Comparison of ENCODE assay signal across 20 cellular contexts in the genomic region with DNA sequence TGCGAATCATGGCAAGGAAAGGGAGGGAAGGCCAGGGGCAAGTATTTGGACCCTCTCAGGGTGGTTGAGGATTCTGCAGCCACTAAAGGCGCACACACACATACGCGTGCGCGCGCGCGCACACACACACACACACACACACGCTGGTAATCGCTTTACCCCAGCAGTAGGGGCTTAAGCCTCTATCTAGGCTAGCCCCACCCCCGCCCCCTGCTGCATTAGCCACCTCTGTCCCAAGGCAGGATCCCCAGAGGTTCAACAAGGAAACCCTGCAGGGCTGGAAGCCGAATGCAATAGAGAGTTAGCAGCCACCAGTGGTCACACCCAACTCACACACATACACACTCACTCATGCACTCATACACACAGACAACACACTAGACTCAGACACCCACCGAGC. TPM values are rescaled to one million over a fixed set of nuclear protein-coding genes. Genes with fewer than 3 reads are reported as not detected.
DNase-seq lines count a peak whose midpoint lies in the region; ATAC-seq and TF ChIP-seq lines count a peak whose summit lies in the region.
"Had no signal": no experiment of that assay in that cellular context is flagged by ENCODE, and none has a peak within 500 bp of the region (broad histone marks: within the 10 kb centered on the region; RNA-seq: fewer than 3 reads in every experiment).

No MANE protein-coding gene starts in this region.

- peak overlapping the region; percentile 11 for H3K18ac ChIP-seq in neuronal stem cell (ENCODE audit: low read length)

- WGBS in neuronal stem cell (ENCODE audit: extremely low coverage in 2 of 2, insufficient read length in 2 of 2, insufficient replicate concordance in 1 of 2), 2 donors: no CpG with 5 or more reads among the region's 14 CpGs

- H4K91ac ChIP-seq in neuronal stem cell (ENCODE audit: low read depth, low read length, poor library complexity): no peak overlapping the region

- no peak overlapping the region for H3K23ac ChIP-seq in neuronal stem cell (ENCODE audit: low read depth, low read length, poor library complexity)

- H2BK15ac ChIP-seq in neuronal stem cell (ENCODE audit: low read length): no peak overlapping the region

- H4K8ac ChIP-seq in neuronal stem cell (ENCODE audit: low read depth, low read length): no peak overlapping the region

- peaks cover 20% of the 10 kb centered on the region for H3F3A ChIP-seq in PC-9 (ENCODE audit: insufficient read depth, low read depth)

- ATAC-seq in CD8-positive, alpha-beta T cell: no peak
- ATAC-seq: activated CD4-positive, CD25-positive, alpha-beta regulatory T cell treated with anti-CD3 and anti-CD28 coated beads, Interleukin-2, amount 50 U/mL, for 24 hours had no signal

- no peak overlapping the region for H3K14ac ChIP-seq in neuronal stem cell (ENCODE audit: low read length)

- DNase-seq in Daoy (ENCODE audit: low read depth): peak; percentile 32
- no peak for DNase-seq in PC-9
- DNase-seq in dermis blood vessel endothelial cell: peak; percentile 13
- no peak for DNase-seq in neuronal stem cell (ENCODE audit: low spot score)
- no peak for DNase-seq in CD8-positive, alpha-beta T cell
- DNase-seq in activated naive CD4-positive, alpha-beta T cell treated with Interleukin-2 at 50 U/mL for 16 hours: no peak
- no peak for DNase-seq in DMS153 treated with DMSO at 0.1 percent for 48 hours (lab: John Stamatoyannopoulos, UW; ENCODE audit: unreplicated experiment)
- no peak for DNase-seq in NCI-H345 (lab: John Stamatoyannopoulos, UW)
- DNase-seq: DMS 273 treated with DMSO at 0.1 percent for 48 hours; GOT3; Karpas-422; naive B cell; NCI-H1105; NCI-H2171 treated with DMSO at 0.1 percent for 48 hours; NK-92 treated with Interleukin-12 subunit alpha and Interleukin-12 subunit beta, amount 100 ng/mL, for 24 hours; SIG-M5; testis had no signal

- peaks cover 27% of the 10 kb centered on the region for H3K4me1 ChIP-seq in PC-9 (replicated peaks; ENCODE audit: insufficient read depth)
- peaks cover 0 to 13% of the 10 kb centered on the region in 2 donors for H3K4me1 ChIP-seq in neuronal stem cell (ENCODE audit: control insufficient read depth in 2 of 2, insufficient read depth in 1 of 2, low read depth in 1 of 2, low read length in 2 of 2)
- no peaks in the 10 kb centered on the region for H3K4me1 ChIP-seq in CD8-positive, alpha-beta T cell (ENCODE audit: insufficient read depth, low read length)
- H3K4me1 ChIP-seq: testis had no signal

- no peak overlapping the region for H2BK120ac ChIP-seq in neuronal stem cell (ENCODE audit: low read depth, low read length)

- H2AFZ ChIP-seq in PC-9 (no peak overlapping the region), neuronal stem cell (ENCODE audit: low read length) (no peak overlapping the region)

- H2BK12ac ChIP-seq in neuronal stem cell (ENCODE audit: low read length): no peak overlapping the region

- H3K27ac ChIP-seq in PC-9 (peak overlapping the region; percentile 83), neuronal stem cell (replicated peaks; ENCODE audit: low read length) (no peak overlapping the region)
- no peak overlapping the region for H3K27ac ChIP-seq in CD8-positive, alpha-beta T cell (ENCODE audit: low read depth, low read length)
- H3K27ac ChIP-seq: adrenal gland, testis had no signal

- H3K4me3 Mint-ChIP-seq in CD8-positive, alpha-beta T cell: no peak overlapping the region
- H3K4me3 Mint-ChIP-seq: B cell had no signal

- POLR2A ChIA-PET in PC-9 (lab: Charles Lee; ENCODE audit: unreplicated experiment): interaction anchor here (0.6 to 0.9 kb wide), 4 partner anchors 90 to 1844 kb away, joined by 3 to 8 read pairs (median 4); no protein-coding TSS in a partner anchor
- POLR2A ChIA-PET in CD8-positive, alpha-beta T cell (lab: Charles Lee): interaction anchor here (1.0 kb wide), 1 partner anchor 217 kb away, joined by 3 read pairs; no protein-coding TSS in a partner anchor

- H3K79me1 ChIP-seq in neuronal stem cell (ENCODE audit: low read depth, low read length): no peaks in the 10 kb centered on the region

- BruUV-seq in PC-9 (replicated peaks; lab: Mats Ljungman, UMichigan): no TSS peak

- H3K4me1 Mint-ChIP-seq in CD8-positive, alpha-beta T cell (ENCODE audit: low read depth): no peaks in the 10 kb centered on the region
- H3K4me1 Mint-ChIP-seq: B cell had no signal

- CTCF ChIA-PET in PC-9 (lab: Charles Lee): interaction anchor here (0.6 to 3.5 kb wide), 4 partner anchors 138 to 721 kb away, joined by 3 to 33 read pairs (median 4); no protein-coding TSS in a partner anchor
- CTCF ChIA-PET in CD8-positive, alpha-beta T cell (lab: Charles Lee): interaction anchor here (1.0 to 5.4 kb wide), 8 partner anchors 17 to 211 kb away, joined by 3 to 47 read pairs (median 5); no protein-coding TSS in a partner anchor

- H3K4ac ChIP-seq in neuronal stem cell (ENCODE audit: low read length): no peak overlapping the region

- intact Hi-C loops in PC-9 (cut with micrococcal nuclease; ENCODE audit: unreplicated experiment): loop anchor here (1.0 to 10.0 kb wide), 7 partner anchors 24 to 674 kb away; no protein-coding TSS in a partner anchor
- intact Hi-C loops in CD8-positive, alpha-beta T cell (cut with DNase I, micrococcal nuclease): loop anchor here in 1 of 2 experiments (2.0 to 5.0 kb wide), 3 partner anchors 289 to 599 kb away; no protein-coding TSS in a partner anchor

- H3K79me2 ChIP-seq in PC-9 (ENCODE audit: low read depth): no peaks in the 10 kb centered on the region

- no peaks in the 10 kb centered on the region for H3K27me3 ChIP-seq in PC-9 (ENCODE audit: insufficient read depth, low read depth)
- H3K27me3 ChIP-seq in neuronal stem cell (ENCODE audit: control insufficient read depth in 3 of 3, insufficient read depth in 3 of 3, low read depth in 1 of 3, low read length in 3 of 3): peaks cover 0 to 31% (median 0%) of the 10 kb centered on the region in 3 experiments
- no peaks in the 10 kb centered on the region for H3K27me3 ChIP-seq in CD8-positive, alpha-beta T cell (ENCODE audit: insufficient read depth, low read length)
- H3K27me3 ChIP-seq: adrenal gland, testis had no signal

- H2AK5ac ChIP-seq in neuronal stem cell (ENCODE audit: low read depth, low read length): peak overlapping the region; percentile 3

- H3K4me2 ChIP-seq in PC-9 (peak overlapping the region; percentile 68), neuronal stem cell (ENCODE audit: insufficient read depth, low read length, poor library complexity, severe bottlenecking) (no peak overlapping the region)

- no peaks in the 10 kb centered on the region for H3K9me2 ChIP-seq in PC-9 (ENCODE audit: insufficient read depth)

- H4K20me1 ChIP-seq in PC-9 (ENCODE audit: insufficient read depth): no peaks in the 10 kb centered on the region

- H3K9me3 ChIP-seq in PC-9 (ENCODE audit: insufficient read depth, low read depth) (no peaks in the 10 kb centered on the region), neuronal stem cell (replicated peaks in 1 of 2; ENCODE audit: control insufficient read depth in 2 of 2, insufficient read depth in 1 of 2, low read depth in 1 of 2, low read length in 2 of 2) (no peaks in the 10 kb centered on the region)
- H3K9me3 ChIP-seq in CD8-positive, alpha-beta T cell (ENCODE audit: low read length): no peaks in the 10 kb centered on the region
- H3K9me3 ChIP-seq: adrenal gland, testis had no signal

- H3K9ac ChIP-seq in neuronal stem cell (ENCODE audit: low read depth, low read length, poor library complexity): no peak overlapping the region

- H3K27ac Mint-ChIP-seq in CD8-positive, alpha-beta T cell: no peak overlapping the region
- H3K27ac Mint-ChIP-seq: B cell had no signal

- no peak for TF ChIP-seq CTCF in PC-9 (conservative IDR thresholded peaks at IDR 0.05)
- no peak for TF ChIP-seq CTCF in CD8-positive, alpha-beta T cell (IDR thresholded peaks at IDR 0.05)

- H3K4me3 ChIP-seq in PC-9 (no peak overlapping the region), neuronal stem cell (ENCODE audit: low read length in 2 of 2) (no peak overlapping the region)
- H3K4me3 ChIP-seq in CD8-positive, alpha-beta T cell (ENCODE audit: low read depth, low read length): no peak overlapping the region
- H3K4me3 ChIP-seq: adrenal gland, testis had no signal

- H2BK5ac ChIP-seq in neuronal stem cell (ENCODE audit: low read length): no peak overlapping the region

- H3K36me3 Mint-ChIP-seq in CD8-positive, alpha-beta T cell: peaks cover 30% of the 10 kb centered on the region

- H3K27me3 Mint-ChIP-seq in CD8-positive, alpha-beta T cell (ENCODE audit: low read depth): no peaks in the 10 kb centered on the region
- H3K27me3 Mint-ChIP-seq: B cell had no signal

- no peaks in the 10 kb centered on the region for H3K36me3 ChIP-seq in PC-9 (ENCODE audit: low read depth)
- H3K36me3 ChIP-seq in neuronal stem cell (replicated peaks in 1 of 2; ENCODE audit: control insufficient read depth in 2 of 2, insufficient read depth in 2 of 2, low read length in 2 of 2): no peaks in the 10 kb centered on the region
- no peaks in the 10 kb centered on the region for H3K36me3 ChIP-seq in CD8-positive, alpha-beta T cell (ENCODE audit: insufficient read depth, low read length)
- H3K36me3 ChIP-seq: adrenal gland had no signal

- no peaks in the 10 kb centered on the region for H3K9me3 Mint-ChIP-seq in CD8-positive, alpha-beta T cell
- H3K9me3 Mint-ChIP-seq: naive B cell had no signal

RNA-seq across cellular contexts. Expression of gene ELFN2, which starts 28.6 kb away (rescaled TPM):
- 2.0 and 2.3 TPM in 2 replicates for total RNA-seq in Daoy (2014; rRNA removed; shearing (Covaris generic))
- 30.8 and 36.6 TPM in 2 replicates for total RNA-seq in PC-9 (2021)
- total RNA-seq in dermis blood vessel endothelial cell: under 0.01 and 0.14 TPM in 2 replicates
- 0.78 TPM for polyA plus RNA-seq in neuronal stem cell (2013, experiment 1 of 2)
- 0.86 TPM for polyA plus RNA-seq in neuronal stem cell (2013, experiment 2 of 2)
- not detected for total RNA-seq in CD8-positive, alpha-beta T cell

RNA-seq across cellular contexts. Expression of gene MFNG, which starts 30.3 kb away (rescaled TPM):
- 2.4 and 3.0 TPM in 2 replicates for total RNA-seq in Daoy (2014; rRNA removed; shearing (Covaris generic))
- 26.0 and 28.1 TPM in 2 replicates for total RNA-seq in PC-9 (2021)
- 163 and 228 TPM in 2 replicates for total RNA-seq in dermis blood vessel endothelial cell
- 10.5 TPM for polyA plus RNA-seq in neuronal stem cell (2013, experiment 1 of 2)
- 8.0 TPM for polyA plus RNA-seq in neuronal stem cell (2013, experiment 2 of 2)
- 10 to 100 TPM; 63.2 to 63.9 TPM for total RNA-seq in CD8-positive, alpha-beta T cell

Comparison
In these comparisons a context has a peak if more than half of its experiments do, and no peak if none do; other contexts are left out.
1. DNase-seq: peak in Daoy (single experiment) and dermis blood vessel endothelial cell (single experiment); none in PC-9 (0 of 2), neuronal stem cell (single experiment), CD8-positive, alpha-beta T cell (0 of 7), activated naive CD4-positive, alpha-beta T cell treated with Interleukin-2 at 50 U/mL for 16 hours (single experiment), DMS153 treated with DMSO at 0.1 percent for 48 hours (single experiment) and NCI-H345 (single experiment).